ENCODE assay signal across 15 cellular contexts in genomic region chr10:51932530-51932929, GRCh38.
"Had no signal": no experiment of that assay in that cellular context is flagged by ENCODE, and none has a peak within 500 bp of the region (broad histone marks: within the 10 kb centered on the region; RNA-seq: fewer than 3 reads in every experiment).

No MANE protein-coding gene starts in this region.

- H3K9ac ChIP-seq: parathyroid adenoma had no signal

- H3K9me3 ChIP-seq: left ventricle myocardium inferior, neutrophil, tibial artery had no signal

- DNase-seq: activated CD4-positive, alpha-beta T cell treated with anti-CD3 and anti-CD28 coated beads, Interleukin-2, amount 10 ng/mL, durations not matched to agents 7 days and 5 days; activated CD4-positive, CD25-positive, alpha-beta regulatory T cell; activated naive CD4-positive, alpha-beta T cell treated with anti-CD3 and anti-CD28 coated beads, Interleukin-2, amount 50 U/mL, for 16 hours; activated T-cell treated with anti-CD3 and anti-CD28 coated beads for 4 hours; dermis blood vessel endothelial cell; effector memory CD8-positive, alpha-beta T cell; foreskin melanocyte; left ventricle myocardium inferior; naive thymus-derived CD4-positive, alpha-beta T cell; stimulated activated CD4-positive, alpha-beta T cell treated with anti-CD3 and anti-CD28 coated beads, Interleukin-2, amount 100 ng/mL, for 48 hours; tibial artery had no signal

- H3K4me3 ChIP-seq: left ventricle myocardium inferior, tibial artery had no signal

- ATAC-seq: effector memory CD8-positive, alpha-beta T cell; naive thymus-derived CD4-positive, alpha-beta T cell; stimulated activated memory B cell treated with anti-CD40 and anti-IgM and Interleukin-4, amounts not matched to agents 10 μg/mL and 1 μg/mL and 100 μg/mL, for 72 hours had no signal

- H2AFZ ChIP-seq: parathyroid adenoma had no signal

- H3K27ac ChIP-seq: epithelial cell of prostate, left ventricle myocardium inferior, neutrophil, parathyroid adenoma, tibial artery had no signal

- H3K36me3 ChIP-seq: left ventricle myocardium inferior, neutrophil, tibial artery had no signal

- H3K27me3 ChIP-seq: neutrophil, tibial artery had no signal

- H3K4me1 ChIP-seq: parathyroid adenoma had no signal
